10 cellular contexts compared by ENCODE assay signal in the genomic region with DNA sequence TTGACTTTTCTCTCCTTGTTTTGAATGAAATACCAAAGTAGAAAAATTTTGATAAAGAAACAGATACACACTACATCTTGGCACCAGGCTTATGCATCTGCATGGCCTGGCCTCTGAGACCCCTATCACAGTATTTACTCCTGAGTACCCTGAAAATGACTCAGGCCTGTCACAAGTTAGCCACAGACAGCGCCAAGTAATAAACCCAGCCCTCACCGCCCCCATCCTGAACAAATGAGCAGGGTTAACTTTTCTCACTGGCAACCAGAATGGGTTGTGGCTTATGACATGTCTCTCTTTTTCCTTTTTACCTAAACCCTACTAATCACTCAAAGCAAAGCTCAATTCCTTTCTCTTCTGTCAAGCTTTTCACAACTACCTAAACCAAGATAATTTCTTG. TPM values are rescaled to one million over a fixed set of nuclear protein-coding genes. Genes with fewer than 3 reads are reported as not detected.
DNase-seq lines count a peak whose midpoint lies in the region; ATAC-seq and TF ChIP-seq lines count a peak whose summit lies in the region.
"Had no signal": no experiment of that assay in that cellular context is flagged by ENCODE, and none has a peak within 500 bp of the region (broad histone marks: within the 10 kb centered on the region; RNA-seq: fewer than 3 reads in every experiment).

No MANE protein-coding gene starts in this region.

- no TSS peak for BruUV-seq in Caco-2 (replicated peaks; lab: Mats Ljungman, UMichigan)

- H3K4me1 Mint-ChIP-seq in Caco-2 (ENCODE audit: low read depth, unreplicated experiment) (peaks cover 25% of the 10 kb centered on the region), CD14-positive monocyte (peaks cover 28% of the 10 kb centered on the region)
- H3K4me1 Mint-ChIP-seq in activated T-helper 2 cell treated with anti-CD3 and anti-CD28 coated beads, Interferon-gamma antibody, Interleukin-2, Interleukin-4, amounts not matched to agents 10 μg/mL and 5 μg/mL and 100 μg/mL, durations not matched to agents 14 hours and 24 hours and 36 hours (ENCODE audit: low read depth), result peaks cover 33% of the 10 kb centered on the region

- TF ChIP-seq CTCF in Caco-2 (IDR thresholded peaks at IDR 0.05; ENCODE audit: insufficient read depth in 1 of 2, low read depth in 1 of 2, low read length in 1 of 2, severe bottlenecking in 1 of 2, unreplicated experiment in 1 of 2), result no peak
- TF ChIP-seq CTCF in CD14-positive monocyte (IDR thresholded peaks at IDR 0.05), result no peak

- ATAC-seq in GM21576 (IDR thresholded peaks at IDR 0.05; ENCODE audit: unreplicated experiment) (peak; percentile 44), HG03159 (IDR thresholded peaks at IDR 0.05; ENCODE audit: unreplicated experiment) (no peak), HG02623 (IDR thresholded peaks at IDR 0.05; ENCODE audit: unreplicated experiment) (no peak)

- no peaks in the 10 kb centered on the region for H3K9me3 ChIP-seq in Caco-2
- H3K9me3 ChIP-seq: testis had no signal

- POLR2A ChIA-PET in Caco-2 (lab: Charles Lee), result interaction anchor here (0.7 kb wide), 2 partner anchors 134 to 169 kb away, joined by 3 to 9 read pairs; a partner anchor contains a TSS

- H3K36me3 Mint-ChIP-seq in Caco-2 (ENCODE audit: insufficient read depth, unreplicated experiment) (peaks cover 5% of the 10 kb centered on the region), CD14-positive monocyte (peaks cover 0 to 2% of the 10 kb centered on the region in 2 donors)
- H3K36me3 Mint-ChIP-seq in activated T-helper 2 cell treated with anti-CD3 and anti-CD28 coated beads, Interferon-gamma antibody, Interleukin-2, Interleukin-4, amounts not matched to agents 10 μg/mL and 5 μg/mL and 100 μg/mL, durations not matched to agents 14 hours and 24 hours and 36 hours (ENCODE audit: low read depth), result no peaks in the 10 kb centered on the region

- no peak overlapping the region for H3K4me3 ChIP-seq in Caco-2 (ENCODE audit: low read depth, low read length)
- H3K4me3 ChIP-seq: testis had no signal

- H3K27me3 ChIP-seq in Caco-2 (replicated peaks; ENCODE audit: control insufficient read depth, insufficient read depth, low read length), result no peaks in the 10 kb centered on the region
- H3K27me3 ChIP-seq: testis had no signal

- CTCF ChIA-PET in Caco-2 (lab: Charles Lee), result interaction anchor here (0.7 kb wide), 1 partner anchor 909 kb away, joined by 4 read pairs; no protein-coding TSS in a partner anchor

- H3K27ac Mint-ChIP-seq in Caco-2 (ENCODE audit: unreplicated experiment), result peak overlapping the region; percentile 69
- H3K27ac Mint-ChIP-seq in activated T-helper 2 cell treated with anti-CD3 and anti-CD28 coated beads, Interferon-gamma antibody, Interleukin-2, Interleukin-4, amounts not matched to agents 10 μg/mL and 5 μg/mL and 100 μg/mL, durations not matched to agents 14 hours and 24 hours and 36 hours, result peak overlapping the region; percentile 39
- H3K27ac Mint-ChIP-seq in CD14-positive monocyte, result peak overlapping the region in 1 of 7 donors; percentile 11
- H3K27ac Mint-ChIP-seq: activated naive CD4-positive, alpha-beta T cell treated with anti-CD3 and anti-CD28 coated beads, Interleukin-2, amount 10 ng/mL, durations not matched to agents 7 days and 5 days had no signal

- H3K4me3 Mint-ChIP-seq in Caco-2 (ENCODE audit: unreplicated experiment) (peak overlapping the region; percentile 23), CD14-positive monocyte (no peak overlapping the region)
- no peak overlapping the region for H3K4me3 Mint-ChIP-seq in activated T-helper 2 cell treated with anti-CD3 and anti-CD28 coated beads, Interferon-gamma antibody, Interleukin-2, Interleukin-4, amounts not matched to agents 10 μg/mL and 5 μg/mL and 100 μg/mL, durations not matched to agents 14 hours and 24 hours and 36 hours (ENCODE audit: low read depth)
- H3K4me3 Mint-ChIP-seq: activated naive CD4-positive, alpha-beta T cell treated with anti-CD3 and anti-CD28 coated beads, Interleukin-2, amount 10 ng/mL, durations not matched to agents 7 days and 5 days had no signal

- no peaks in the 10 kb centered on the region for H3K36me3 ChIP-seq in Caco-2 (ENCODE audit: control insufficient read depth, insufficient read depth, low read length)

- H3K4me1 ChIP-seq in Caco-2, result peaks cover 30% of the 10 kb centered on the region

- no peaks in the 10 kb centered on the region for H3K27me3 Mint-ChIP-seq in Caco-2 (ENCODE audit: insufficient read depth, unreplicated experiment)
- H3K27me3 Mint-ChIP-seq in activated T-helper 2 cell treated with anti-CD3 and anti-CD28 coated beads, Interferon-gamma antibody, Interleukin-2, Interleukin-4, amounts not matched to agents 10 μg/mL and 5 μg/mL and 100 μg/mL, durations not matched to agents 14 hours and 24 hours and 36 hours (ENCODE audit: low read depth), result peaks cover 12% of the 10 kb centered on the region
- H3K27me3 Mint-ChIP-seq in CD14-positive monocyte (ENCODE audit: low read depth in 3 of 3), result peaks cover 0 to 2% (median 1%) of the 10 kb centered on the region in 3 donors

- no peaks in the 10 kb centered on the region for H3K9me3 Mint-ChIP-seq in Caco-2 (ENCODE audit: unreplicated experiment)
- H3K9me3 Mint-ChIP-seq in activated T-helper 2 cell treated with anti-CD3 and anti-CD28 coated beads, Interferon-gamma antibody, Interleukin-2, Interleukin-4, amounts not matched to agents 10 μg/mL and 5 μg/mL and 100 μg/mL, durations not matched to agents 14 hours and 24 hours and 36 hours, result no peaks in the 10 kb centered on the region
- peaks cover 0 to 2% (median 0%) of the 10 kb centered on the region in 7 donors for H3K9me3 Mint-ChIP-seq in CD14-positive monocyte
- H3K9me3 Mint-ChIP-seq: activated naive CD4-positive, alpha-beta T cell treated with anti-CD3 and anti-CD28 coated beads, Interleukin-2, amount 10 ng/mL, durations not matched to agents 7 days and 5 days had no signal

- intact Hi-C loops in Caco-2 (cut with micrococcal nuclease; ENCODE audit: unreplicated experiment) (loop anchor here (2.0 kb wide), 1 partner anchor 36 kb away; a partner anchor contains a TSS), CD14-positive monocyte (cut with micrococcal nuclease) (no loop called here)
- intact Hi-C loops in activated T-helper 2 cell treated with anti-CD3 and anti-CD28 coated beads, Interferon-gamma antibody, Interleukin-2, Interleukin-4, amounts not matched to agents 10 μg/mL and 5 μg/mL and 100 μg/mL, durations not matched to agents 14 hours and 24 hours and 36 hours (cut with micrococcal nuclease), result loop anchor here (1.0 kb wide), 1 partner anchor 152 kb away; no protein-coding TSS in a partner anchor

- DNase-seq in Caco-2 (no peak), myocyte (ENCODE audit: low read depth) (peak; percentile 49), NCI-H2107 (lab: John Stamatoyannopoulos, UW) (no peak), CD14-positive monocyte (ENCODE audit: low spot score) (no peak)
- DNase-seq in activated T-helper 2 cell treated with anti-CD3 and anti-CD28 coated beads, Interferon-gamma antibody, Interleukin-2, Interleukin-4, amounts not matched to agents 10 μg/mL and 5 μg/mL and 100 μg/mL, durations not matched to agents 14 hours and 24 hours and 36 hours (ENCODE audit: low spot score), result no peak
- DNase-seq: activated naive CD4-positive, alpha-beta T cell treated with anti-CD3 and anti-CD28 coated beads, Interleukin-2, amount 10 ng/mL, durations not matched to agents 7 days and 5 days; testis had no signal

RNA-seq across cellular contexts. Expression of a gene that starts 35.3 kb away (rescaled TPM):
- total RNA-seq in Caco-2 (2022) (49.9 and 55.3 TPM in 2 replicates), myocyte (5.3 and 11.7 TPM in 2 replicates)
- total RNA-seq in activated T-helper 2 cell treated with anti-CD3 and anti-CD28 coated beads, Interferon-gamma antibody, Interleukin-2, Interleukin-4, amounts not matched to agents 10 μg/mL and 5 μg/mL and 100 μg/mL, durations not matched to agents 14 hours and 24 hours and 36 hours, result 7.9 and 8.4 TPM in 2 replicates
- 15.3 TPM for polyA plus RNA-seq in myocyte (2012)
- polyA plus RNA-seq in CD14-positive monocyte, result under 1 TPM; 0.20 to 0.33 TPM

Comparison
In these comparisons a context has a peak if more than half of its experiments do, and no peak if none do; other contexts are left out.
1. intact Hi-C loops: an anchor here in Caco-2 (2.0 kb wide) and activated T-helper 2 cell treated with anti-CD3 and anti-CD28 coated beads, Interferon-gamma antibody, Interleukin-2, Interleukin-4, amounts not matched to agents 10 μg/mL and 5 μg/mL and 100 μg/mL, durations not matched to agents 14 hours and 24 hours and 36 hours (1.0 kb wide); none called in CD14-positive monocyte.